ENCODE assay signal across 22 cellular contexts in the genomic region with DNA sequence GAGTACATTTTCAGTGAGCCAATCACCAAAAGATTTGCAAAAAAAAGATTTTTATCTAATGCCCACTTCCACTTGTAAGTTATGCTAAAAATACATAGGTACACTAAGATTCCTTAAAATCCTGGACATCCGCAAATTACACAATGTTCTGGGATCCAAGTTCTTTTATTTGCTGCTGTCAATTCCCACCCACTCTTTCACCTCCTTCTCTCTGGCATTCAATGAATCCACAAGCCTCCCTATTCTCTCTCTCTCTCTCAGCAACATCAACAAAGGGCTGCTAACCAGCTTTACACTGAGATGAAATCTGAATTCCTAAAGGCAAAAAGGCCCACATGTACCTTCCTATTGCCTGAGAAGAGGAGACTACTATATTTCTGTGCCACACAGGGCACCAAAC.
DNase-seq lines count a peak whose midpoint lies in the region; ATAC-seq and TF ChIP-seq lines count a peak whose summit lies in the region.
"Had no signal": no experiment of that assay in that cellular context is flagged by ENCODE, and none has a peak within 500 bp of the region (broad histone marks: within the 10 kb centered on the region; RNA-seq: fewer than 3 reads in every experiment).

No MANE protein-coding gene starts in this region.

- ATAC-seq in activated B cell treated with CpG ODN at 0.5 μM for 24 hours (ENCODE audit: low read depth) (no peak), GM18858 (IDR thresholded peaks at IDR 0.05; ENCODE audit: unreplicated experiment) (no peak)
- no peak for ATAC-seq in stimulated activated memory B cell treated with anti-CD40 and anti-IgM and Interleukin-4, amounts not matched to agents 10 μg/mL and 1 μg/mL and 100 μg/mL, for 72 hours
- ATAC-seq: A549, PC-3 had no signal

- H3K4me3 Mint-ChIP-seq in activated B cell treated with CpG ODN at 0.5 μM for 24 hours (no peak overlapping the region), brain (no peak overlapping the region)
- H3K4me3 Mint-ChIP-seq in stimulated activated memory B cell treated with anti-CD40 and anti-IgM and Interleukin-4, amounts not matched to agents 10 μg/mL and 1 μg/mL and 100 μg/mL, for 72 hours, result no peak overlapping the region
- H3K4me3 Mint-ChIP-seq: CD8-positive, alpha-beta memory T cell had no signal

- peaks cover 3% of the 10 kb centered on the region for H3K9me3 Mint-ChIP-seq in activated B cell treated with CpG ODN at 0.5 μM for 24 hours
- H3K9me3 Mint-ChIP-seq in brain, result peaks cover 0 to 5% (median 4%) of the 10 kb centered on the region in 5 experiments
- H3K9me3 Mint-ChIP-seq in stimulated activated memory B cell treated with anti-CD40 and anti-IgM and Interleukin-4, amounts not matched to agents 10 μg/mL and 1 μg/mL and 100 μg/mL, for 72 hours, result peaks cover 6% of the 10 kb centered on the region
- H3K9me3 Mint-ChIP-seq: CD8-positive, alpha-beta memory T cell had no signal

- H3K27ac Mint-ChIP-seq in activated B cell treated with CpG ODN at 0.5 μM for 24 hours, result peak overlapping the region; percentile 13
- peak overlapping the region in 4 of 5 experiments; percentile 8 to 51 (median 19) for H3K27ac Mint-ChIP-seq in brain
- peak overlapping the region; percentile 16 for H3K27ac Mint-ChIP-seq in stimulated activated memory B cell treated with anti-CD40 and anti-IgM and Interleukin-4, amounts not matched to agents 10 μg/mL and 1 μg/mL and 100 μg/mL, for 72 hours

- TF ChIP-seq CTCF in activated B cell treated with CpG ODN at 0.5 μM for 24 hours (IDR thresholded peaks at IDR 0.05) (no peak), brain (conservative IDR thresholded peaks at IDR 0.05) (no peak)

- peaks cover 73% of the 10 kb centered on the region for H3K36me3 Mint-ChIP-seq in activated B cell treated with CpG ODN at 0.5 μM for 24 hours (ENCODE audit: low read depth)
- peaks cover 61% of the 10 kb centered on the region for H3K36me3 Mint-ChIP-seq in brain
- H3K36me3 Mint-ChIP-seq in stimulated activated memory B cell treated with anti-CD40 and anti-IgM and Interleukin-4, amounts not matched to agents 10 μg/mL and 1 μg/mL and 100 μg/mL, for 72 hours, result peaks cover 78% of the 10 kb centered on the region

- POLR2A ChIA-PET in activated B cell treated with CpG ODN at 0.5 μM for 24 hours (lab: Charles Lee), result no interaction called here

- CTCF ChIA-PET in activated B cell treated with CpG ODN at 0.5 μM for 24 hours (lab: Charles Lee), result no interaction called here

- H3K27me3 Mint-ChIP-seq in activated B cell treated with CpG ODN at 0.5 μM for 24 hours (no peaks in the 10 kb centered on the region), brain (no peaks in the 10 kb centered on the region)
- H3K27me3 Mint-ChIP-seq in stimulated activated memory B cell treated with anti-CD40 and anti-IgM and Interleukin-4, amounts not matched to agents 10 μg/mL and 1 μg/mL and 100 μg/mL, for 72 hours, result no peaks in the 10 kb centered on the region
- H3K27me3 Mint-ChIP-seq: CD8-positive, alpha-beta memory T cell had no signal

- intact Hi-C loops in activated B cell treated with CpG ODN at 0.5 μM for 24 hours (cut with micrococcal nuclease), result no loop called here

- H3K4me1 Mint-ChIP-seq in activated B cell treated with CpG ODN at 0.5 μM for 24 hours, result peaks cover 37% of the 10 kb centered on the region
- H3K4me1 Mint-ChIP-seq in brain, result peaks cover 21% of the 10 kb centered on the region
- H3K4me1 Mint-ChIP-seq in stimulated activated memory B cell treated with anti-CD40 and anti-IgM and Interleukin-4, amounts not matched to agents 10 μg/mL and 1 μg/mL and 100 μg/mL, for 72 hours, result peaks cover 10% of the 10 kb centered on the region

- DNase-seq in activated B cell treated with CpG ODN at 0.5 μM for 24 hours (no peak), middle frontal gyrus (ENCODE audit: extremely low spot score, low spot score) (peak; percentile 37), NCI-H2029 treated with DMSO at 0.1 percent for 48 hours (lab: John Stamatoyannopoulos, UW) (no peak), NCI-H2107 treated with DMSO at 0.1 percent for 48 hours (lab: John Stamatoyannopoulos, UW; ENCODE audit: unreplicated experiment) (no peak)
- DNase-seq: AML-193; Calu3; CD8-positive, alpha-beta memory T cell; DMS79 treated with DMSO at 0.1 percent for 48 hours; HCEC 1CT; NCI-H1048; NCI-H1417 treated with DMSO at 0.1 percent for 48 hours; NCI-H1694 treated with DMSO at 0.1 percent for 48 hours; NCI-H446; NCI-H524 treated with DMSO at 0.1 percent for 48 hours; NCI-H82; NK-92 treated with Interleukin-12 subunit alpha and Interleukin-12 subunit beta, amount 100 ng/mL, for 24 hours; PC-3; SK-N-SH had no signal
